ENCODE assay signal across 33 cellular contexts in the genomic region with DNA sequence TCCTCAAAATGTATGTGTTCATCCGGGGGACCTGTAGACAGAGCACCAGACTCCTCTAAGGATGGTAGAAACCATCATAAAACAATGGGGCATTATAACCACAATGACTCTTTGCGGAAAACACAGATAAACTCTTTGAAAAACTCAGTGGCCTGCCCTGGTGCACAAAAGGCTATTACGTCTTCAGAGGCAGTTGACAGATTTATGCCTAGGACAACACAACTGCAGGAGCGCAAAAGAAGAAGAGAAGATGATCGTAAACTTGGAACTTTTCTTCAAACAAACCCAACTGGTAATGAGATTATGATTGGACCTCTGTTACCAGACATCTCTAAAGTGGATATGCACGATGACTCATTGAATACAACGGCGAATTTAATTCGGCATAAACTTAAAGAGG. TPM values are rescaled to one million over a fixed set of nuclear protein-coding genes. Genes with fewer than 3 reads are reported as not detected.
"Had no signal": no experiment of that assay in that cellular context is flagged by ENCODE, and none has a peak within 500 bp of the region (broad histone marks: within the 10 kb centered on the region; RNA-seq: fewer than 3 reads in every experiment).

No MANE protein-coding gene starts in this region.

- H3K9me3 Mint-ChIP-seq: activated CD4-positive, alpha-beta memory T cell treated with anti-CD3 and anti-CD28 coated beads, Interleukin-2, amount 10 ng/mL, durations not matched to agents 7 days and 5 days; activated CD4-positive, alpha-beta T cell treated with anti-CD3 and anti-CD28 coated beads, Interleukin-2, amount 10 ng/mL, durations not matched to agents 7 days and 5 days; brain; effector memory CD8-positive, alpha-beta T cell; nephron; stimulated activated naive B cell treated with anti-CD40 and anti-IgM and Interleukin-4, amounts not matched to agents 10 μg/mL and 1 μg/mL and 100 μg/mL, for 72 hours; T-helper 1 cell treated with Interleukin-12 subunit alpha and Interleukin-12 subunit beta and Interleukin-4 antibody, amounts not matched to agents 30 μg/mL and 1 μg/mL, for 36 hours had no signal

- H3K4me3 Mint-ChIP-seq: activated CD4-positive, alpha-beta memory T cell treated with anti-CD3 and anti-CD28 coated beads, Interleukin-2, amount 10 ng/mL, durations not matched to agents 7 days and 5 days; activated CD4-positive, alpha-beta T cell treated with anti-CD3 and anti-CD28 coated beads, Interleukin-2, amount 10 ng/mL, durations not matched to agents 7 days and 5 days; activated CD8-positive, alpha-beta memory T cell treated with anti-CD3 and anti-CD28 coated beads, Interleukin-2, amount 10 ng/mL, durations not matched to agents 7 days and 5 days; nephron; stimulated activated naive B cell treated with anti-CD40 and anti-IgM and Interleukin-4, amounts not matched to agents 10 μg/mL and 1 μg/mL and 100 μg/mL, for 72 hours; T-helper 1 cell treated with Interleukin-12 subunit alpha and Interleukin-12 subunit beta and Interleukin-4 antibody, amounts not matched to agents 30 μg/mL and 1 μg/mL, for 36 hours had no signal

- ATAC-seq: activated CD4-positive, CD25-positive, alpha-beta regulatory T cell treated with anti-CD3 and anti-CD28 coated beads, Interleukin-2, amount 50 U/mL, for 24 hours; activated CD8-positive, alpha-beta memory T cell treated with anti-CD3 and anti-CD28 coated beads, Interleukin-2, amount 10 ng/mL, durations not matched to agents 7 days and 5 days; effector memory CD8-positive, alpha-beta T cell; gastrocnemius medialis; left cardiac atrium; left ventricle myocardium superior; stimulated activated naive B cell treated with anti-CD40 and anti-IgM and Interleukin-4, amounts not matched to agents 10 μg/mL and 1 μg/mL and 100 μg/mL, for 72 hours had no signal

- H3K27me3 Mint-ChIP-seq: activated CD4-positive, alpha-beta memory T cell treated with anti-CD3 and anti-CD28 coated beads, Interleukin-2, amount 10 ng/mL, durations not matched to agents 7 days and 5 days; activated CD4-positive, alpha-beta T cell treated with anti-CD3 and anti-CD28 coated beads, Interleukin-2, amount 10 ng/mL, durations not matched to agents 7 days and 5 days; activated CD8-positive, alpha-beta memory T cell treated with anti-CD3 and anti-CD28 coated beads, Interleukin-2, amount 10 ng/mL, durations not matched to agents 7 days and 5 days; activated naive CD8-positive, alpha-beta T cell; brain; effector memory CD8-positive, alpha-beta T cell; stimulated activated naive B cell treated with anti-CD40 and anti-IgM and Interleukin-4, amounts not matched to agents 10 μg/mL and 1 μg/mL and 100 μg/mL, for 72 hours had no signal

- DNase-seq: activated CD4-positive, alpha-beta memory T cell treated with anti-CD3 and anti-CD28 coated beads, Interleukin-2, amount 10 ng/mL, durations not matched to agents 7 days and 5 days; activated CD4-positive, alpha-beta T cell treated with anti-CD3 and anti-CD28 coated beads, Interleukin-2, amount 10 ng/mL, durations not matched to agents 7 days and 5 days; activated CD8-positive, alpha-beta memory T cell treated with anti-CD3 and anti-CD28 coated beads, Interleukin-2, amount 10 ng/mL, durations not matched to agents 7 days and 5 days; activated gamma-delta T cell; dorsolateral prefrontal cortex; effector memory CD8-positive, alpha-beta T cell; erythroblast; gastrocnemius medialis; left cardiac atrium; left ventricle myocardium superior; ovary; stimulated activated CD4-positive, alpha-beta T cell treated with anti-CD3 and anti-CD28 coated beads, Interleukin-1b, Interleukin-23, amount 100 ng/mL, for 48 hours; stimulated activated CD4-positive, alpha-beta T cell treated with anti-CD3 and anti-CD28 coated beads, Interleukin-4, amount 100 ng/mL, for 4 hours; stimulated activated CD8-positive, alpha-beta memory T cell treated with anti-CD3 and anti-CD28 coated beads, Interleukin-4, amount 100 ng/mL, for 48 hours; stimulated activated naive B cell treated with anti-CD40 and anti-IgM and Interleukin-4, amounts not matched to agents 10 μg/mL and 1 μg/mL and 100 μg/mL, for 72 hours; stomach; SW 1271; T1000; thyroid gland; upper lobe of left lung; WERI-Rb-1 had no signal

- H3K27ac Mint-ChIP-seq: activated CD4-positive, alpha-beta memory T cell treated with anti-CD3 and anti-CD28 coated beads, Interleukin-2, amount 10 ng/mL, durations not matched to agents 7 days and 5 days; activated CD4-positive, alpha-beta T cell treated with anti-CD3 and anti-CD28 coated beads, Interleukin-2, amount 10 ng/mL, durations not matched to agents 7 days and 5 days; activated CD8-positive, alpha-beta memory T cell treated with anti-CD3 and anti-CD28 coated beads, Interleukin-2, amount 10 ng/mL, durations not matched to agents 7 days and 5 days; brain; effector memory CD8-positive, alpha-beta T cell; nephron; stimulated activated naive B cell treated with anti-CD40 and anti-IgM and Interleukin-4, amounts not matched to agents 10 μg/mL and 1 μg/mL and 100 μg/mL, for 72 hours; T-helper 1 cell treated with Interleukin-12 subunit alpha and Interleukin-12 subunit beta and Interleukin-4 antibody, amounts not matched to agents 30 μg/mL and 1 μg/mL, for 36 hours had no signal

- FAIRE-seq: keratinocyte had no signal

RNA-seq across cellular contexts. Expression of gene ERVW-1, which starts 56.8 kb away (rescaled TPM):
- total RNA-seq: activated CD4-positive, alpha-beta memory T cell treated with anti-CD3 and anti-CD28 coated beads, Interleukin-2, amount 10 ng/mL, durations not matched to agents 7 days and 5 days; activated CD4-positive, alpha-beta T cell treated with anti-CD3 and anti-CD28 coated beads, Interleukin-2, amount 10 ng/mL, durations not matched to agents 7 days and 5 days; activated CD8-positive, alpha-beta memory T cell treated with anti-CD3 and anti-CD28 coated beads, Interleukin-2, amount 10 ng/mL, durations not matched to agents 7 days and 5 days; ascending aorta; cardiac muscle cell; cerebellum; left cardiac atrium; left ventricle myocardium superior; lung microvascular endothelial cell; mucosa of gallbladder; ovary; thyroid gland; vagina had no signal
